1 cellular context compared by ENCODE assay signal in the genomic region with DNA sequence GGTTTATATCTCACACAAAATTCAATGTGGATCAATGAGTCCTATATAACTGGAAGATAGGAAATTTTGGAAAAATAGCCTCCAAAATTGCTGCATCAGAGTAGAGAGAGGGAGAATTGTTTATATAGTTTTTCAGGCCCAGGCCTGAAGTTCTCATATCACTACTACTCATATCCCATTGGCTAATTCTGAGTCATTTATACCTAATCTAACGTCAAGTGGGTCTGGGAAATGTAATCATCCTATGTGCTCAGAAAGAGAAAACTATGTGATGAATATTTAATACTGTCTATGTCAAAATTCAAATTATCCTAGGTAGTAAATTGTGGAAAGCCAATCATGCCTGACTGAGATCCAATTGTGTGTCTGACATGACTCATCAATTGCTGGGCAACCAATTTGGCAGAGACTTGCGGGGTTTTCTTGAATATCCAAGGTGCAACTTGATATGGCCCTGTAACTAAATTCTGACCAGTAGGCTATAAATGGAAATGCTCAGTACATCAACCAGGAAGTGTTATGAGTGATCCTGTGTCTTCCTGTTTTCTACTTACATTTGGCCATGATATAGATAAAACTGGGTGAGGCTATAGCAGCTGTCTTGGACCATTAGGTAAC.
TF ChIP-seq lines count a peak whose summit lies in the region.

No MANE protein-coding gene starts in this region.

TF ChIP-seq in HCT116, 20 proteins besides CTCF, POLR2A, EP300 and RAD21 (continued from another document):
- no peak for TF ChIP-seq CBX3 (IDR thresholded peaks at IDR 0.05; ENCODE audit: low read depth)
- no peak for TF ChIP-seq EGR1 (IDR thresholded peaks at IDR 0.05; ENCODE audit: low read depth)
- no peak for TF ChIP-seq EZH2phosphoT487 (IDR thresholded peaks at IDR 0.05; ENCODE audit: borderline replicate concordance)
- TF ChIP-seq YY1 (IDR thresholded peaks at IDR 0.05; ENCODE audit: extremely low read depth, insufficient replicate concordance, low read depth, low read length) = no peak
- no peak for TF ChIP-seq POLR2AphosphoS5 (IDR thresholded peaks at IDR 0.05; ENCODE audit: low read depth, low read length)
- TF ChIP-seq EZH2 (IDR thresholded peaks at IDR 0.05) = no peak
- no peak for TF ChIP-seq TCF7L2 (IDR thresholded peaks at IDR 0.05; ENCODE audit: borderline replicate concordance, extremely low read depth, insufficient read depth, insufficient read length)
- TF ChIP-seq SP1 (IDR thresholded peaks at IDR 0.05; ENCODE audit: low read depth) = no peak
- no peak for TF ChIP-seq SIN3A (IDR thresholded peaks at IDR 0.05; ENCODE audit: low read depth)
- no peak for TF ChIP-seq ZFX (IDR thresholded peaks at IDR 0.05)
- TF ChIP-seq ZBTB33 (IDR thresholded peaks at IDR 0.05; ENCODE audit: extremely low read depth, insufficient replicate concordance, low read length) = no peak
- peak; percentile 68 for TF ChIP-seq SRF (IDR thresholded peaks at IDR 0.05; ENCODE audit: low read depth)
- no peak for TF ChIP-seq CEBPB (IDR thresholded peaks at IDR 0.05; ENCODE audit: low read depth)
